In the genomic region with DNA sequence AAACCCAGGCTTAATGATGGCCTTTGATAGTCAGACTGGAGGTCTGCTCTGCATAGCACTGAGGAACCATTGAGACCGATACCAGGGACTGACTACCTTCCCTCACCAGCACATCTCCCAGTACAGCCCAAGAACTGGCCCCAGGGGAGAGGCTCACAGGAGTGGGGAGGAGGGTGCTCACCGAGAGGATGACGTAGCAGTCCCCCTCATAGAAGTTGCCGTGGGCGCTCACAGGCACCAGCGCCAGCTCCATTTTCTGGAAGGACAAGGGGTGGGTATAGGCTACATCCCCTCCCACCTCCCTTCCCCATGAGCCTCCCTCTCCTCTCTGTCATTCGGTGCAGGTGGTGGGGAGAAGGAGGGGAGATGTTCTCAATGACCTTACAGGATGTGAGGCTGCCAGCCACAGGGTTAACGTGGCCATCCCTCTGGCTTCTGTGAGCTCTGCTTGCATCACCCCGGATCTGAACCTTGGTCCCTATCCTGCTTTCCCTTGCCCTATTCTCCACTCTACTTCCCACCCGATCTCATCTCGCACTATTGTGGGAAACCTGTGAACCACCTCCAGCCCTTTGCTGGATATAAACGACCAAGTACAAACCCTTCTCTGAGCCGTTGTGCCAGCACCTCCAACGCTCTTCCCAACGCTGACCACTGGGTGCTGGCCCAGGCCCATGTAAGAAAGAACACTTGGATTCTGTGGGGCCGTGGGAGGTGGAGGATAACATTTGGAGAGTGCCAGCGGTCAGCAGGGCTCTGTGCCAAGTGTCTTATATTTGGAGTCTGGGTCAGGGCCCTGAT, we compare ENCODE assay signal across 16 cellular contexts. TPM values are rescaled to one million over a fixed set of nuclear protein-coding genes. Genes with fewer than 3 reads are reported as not detected.
DNase-seq lines count a peak whose midpoint lies in the region; ATAC-seq and TF ChIP-seq lines count a peak whose summit lies in the region.
"Had no signal": no experiment of that assay in that cellular context is flagged by ENCODE, and none has a peak within 500 bp of the region (broad histone marks: within the 10 kb centered on the region; RNA-seq: fewer than 3 reads in every experiment).

No MANE protein-coding gene starts in this region.

- H3K4me2 ChIP-seq in IMR-90 (ENCODE audit: low read depth, low read length) = no peak overlapping the region
- H3K4me2 ChIP-seq: hepatocyte had no signal

- peaks cover 12% of the 10 kb centered on the region for H3K27me3 Mint-ChIP-seq in glutamatergic neuron (ENCODE audit: unreplicated experiment)
- H3K27me3 Mint-ChIP-seq: activated CD4-positive, alpha-beta memory T cell treated with anti-CD3 and anti-CD28 coated beads for 36 hours; activated naive CD8-positive, alpha-beta T cell treated with anti-CD3 and anti-CD28 coated beads, Interleukin-2, amount 50 U/mL, for 24 hours had no signal

- peaks cover 7% of the 10 kb centered on the region for H3K9me3 Mint-ChIP-seq in glutamatergic neuron (ENCODE audit: unreplicated experiment)
- H3K9me3 Mint-ChIP-seq: activated CD4-positive, alpha-beta memory T cell treated with anti-CD3 and anti-CD28 coated beads for 36 hours; activated naive CD8-positive, alpha-beta T cell treated with anti-CD3 and anti-CD28 coated beads, Interleukin-2, amount 50 U/mL, for 24 hours had no signal

- H3K27ac Mint-ChIP-seq in glutamatergic neuron (ENCODE audit: unreplicated experiment) = no peak overlapping the region
- H3K27ac Mint-ChIP-seq: activated CD4-positive, alpha-beta memory T cell treated with anti-CD3 and anti-CD28 coated beads for 36 hours; activated naive CD8-positive, alpha-beta T cell treated with anti-CD3 and anti-CD28 coated beads, Interleukin-2, amount 50 U/mL, for 24 hours had no signal

- CTCF ChIA-PET in IMR-90 (lab: Yijun Ruan, JAX) = no interaction called here

- H3K9ac ChIP-seq in IMR-90 (ENCODE audit: low read depth, low read length) = no peak overlapping the region

- H2BK20ac ChIP-seq in IMR-90 (ENCODE audit: low read depth, low read length) = no peak overlapping the region

- H3K4me3 ChIP-seq in IMR-90 (ENCODE audit: insufficient read depth, low read depth, low read length) = no peak overlapping the region
- H3K4me3 ChIP-seq in fibroblast of pulmonary artery (replicated peaks; ENCODE audit: low read depth, low read length) = no peak overlapping the region
- H3K4me3 ChIP-seq in psoas muscle = no peak overlapping the region
- H3K4me3 ChIP-seq: colonic mucosa, hepatocyte had no signal

- no peak overlapping the region for H4K91ac ChIP-seq in IMR-90 (ENCODE audit: insufficient read depth, low read depth, low read length)

- H3K27me3 ChIP-seq in IMR-90 (ENCODE audit: control insufficient read depth, insufficient read depth, low read length) (no peaks in the 10 kb centered on the region), psoas muscle (ENCODE audit: insufficient read depth in 3 of 3, low read length in 2 of 3) (no peaks in the 10 kb centered on the region)
- H3K27me3 ChIP-seq: colonic mucosa, hepatocyte had no signal

- DNase-seq in IMR-90 = no peak
- peak; percentile 25 for DNase-seq in astrocyte of the hippocampus (ENCODE audit: low read depth, low spot score)
- DNase-seq in fibroblast of pulmonary artery (ENCODE audit: low read depth) = peak; percentile 70
- DNase-seq in psoas muscle = peak; percentile 47 to 64
- DNase-seq in glutamatergic neuron = no peak
- no peak for DNase-seq in activated effector memory CD4-positive, alpha-beta T cell treated with anti-CD3 and anti-CD28 coated beads, Interleukin-2, amount 50 U/mL, for 16 hours
- DNase-seq: activated CD4-positive, alpha-beta memory T cell treated with anti-CD3 and anti-CD28 coated beads for 36 hours; activated naive CD8-positive, alpha-beta T cell treated with anti-CD3 and anti-CD28 coated beads, Interleukin-2, amount 50 U/mL, for 24 hours; activated T-cell treated with anti-CD3 and anti-CD28 coated beads, Interleukin-2, amount 50 U/mL, for 48 hours; colonic mucosa; Karpas-422; NCI-H510A had no signal

- H3K4me1 ChIP-seq in IMR-90 (ENCODE audit: control insufficient read depth, insufficient read depth, low read length) (peaks cover 3% of the 10 kb centered on the region; the same call in 1 of the 2 replicates), psoas muscle (peaks cover 24% of the 10 kb centered on the region)

- no peak overlapping the region for H2AK5ac ChIP-seq in IMR-90 (ENCODE audit: low read depth, low read length)

- H2BK120ac ChIP-seq in IMR-90 (ENCODE audit: low read depth, low read length) = no peak overlapping the region

- no peak overlapping the region for H2AFZ ChIP-seq in IMR-90 (replicated peaks; ENCODE audit: low read length, poor library complexity)
- H2AFZ ChIP-seq: hepatocyte had no signal

- no peak overlapping the region for H4K5ac ChIP-seq in IMR-90 (ENCODE audit: low read depth, low read length)

- no TSS peak for BruUV-seq in IMR-90 (replicated peaks; lab: Mats Ljungman, UMichigan)

- H2BK15ac ChIP-seq in IMR-90 (ENCODE audit: low read depth, low read length) = no peak overlapping the region

- peaks cover 24% of the 10 kb centered on the region for H3K4me1 Mint-ChIP-seq in glutamatergic neuron (ENCODE audit: low read depth, unreplicated experiment)
- H3K4me1 Mint-ChIP-seq: activated naive CD8-positive, alpha-beta T cell treated with anti-CD3 and anti-CD28 coated beads, Interleukin-2, amount 50 U/mL, for 24 hours had no signal

- no peak overlapping the region for H3K27ac ChIP-seq in IMR-90 (ENCODE audit: insufficient read depth, low read length)
- H3K27ac ChIP-seq in psoas muscle = no peak overlapping the region
- H3K27ac ChIP-seq: colonic mucosa, epithelial cell of prostate, hepatocyte had no signal

- H2AK9ac ChIP-seq in IMR-90 (replicated peaks; ENCODE audit: low read depth, low read length, poor library complexity) = peak overlapping the region; percentile 3

- H4K20me1 ChIP-seq in IMR-90 (ENCODE audit: insufficient read depth, low read length) = no peaks in the 10 kb centered on the region; the same call in 1 of the 2 replicates

- H3K4ac ChIP-seq in IMR-90 (ENCODE audit: low read depth, low read length) = no peak overlapping the region

- intact Hi-C loops in IMR-90 (cut with micrococcal nuclease) (no loop called here), psoas muscle (cut with DNase I) (no loop called here)

- no peaks in the 10 kb centered on the region for H3K36me3 Mint-ChIP-seq in glutamatergic neuron (ENCODE audit: unreplicated experiment)

- H3K36me3 ChIP-seq in IMR-90 (ENCODE audit: control insufficient read depth, insufficient read depth, low read length) (peaks cover 37% of the 10 kb centered on the region), psoas muscle (ENCODE audit: insufficient read depth in 1 of 2, low read depth in 1 of 2) (peaks cover 0 to 58% of the 10 kb centered on the region in 2 donors)
- H3K36me3 ChIP-seq: colonic mucosa had no signal

- no peak for TF ChIP-seq POLR2A in IMR-90 (IDR thresholded peaks at IDR 0.05; ENCODE audit: low read depth, low read length)

- no peak; the same call in 1 of the 2 replicates for ATAC-seq in IMR-90 (ENCODE audit: low read depth)
- ATAC-seq in psoas muscle = peak; percentile 31 to 67 (median 58)
- no peak for ATAC-seq in HG02981 (IDR thresholded peaks at IDR 0.05; ENCODE audit: unreplicated experiment)
- ATAC-seq in GM18867 (IDR thresholded peaks at IDR 0.05; ENCODE audit: unreplicated experiment) = no peak
- ATAC-seq: activated naive CD8-positive, alpha-beta T cell treated with anti-CD3 and anti-CD28 coated beads, Interleukin-2, amount 50 U/mL, for 24 hours had no signal

- no peak overlapping the region for H3K18ac ChIP-seq in IMR-90 (ENCODE audit: low read depth, low read length)

- no peak overlapping the region for H3K23ac ChIP-seq in IMR-90 (ENCODE audit: low read depth, low read length)

- 90% methylated on average over 4 of the region's 17 CpGs; no CpG with 5 or more reads in 1 of the 2 experiments for WGBS in IMR-90 (ENCODE audit: extremely low coverage in 2 of 2, insufficient read length in 1 of 2), 2 experiments
- WGBS in psoas muscle, 3 donors = 46 to 62% (median 47%) methylated on average over 16 to 17 of the region's 17 CpGs

- dilution Hi-C loops in IMR-90 (cut with HindIII; ENCODE audit: low sequenced_read_pairs, unreplicated experiment) = no loop called here

- H3K56ac ChIP-seq in IMR-90 (ENCODE audit: extremely low read depth, insufficient read depth, low read length) = no peak overlapping the region

- H3K79me1 ChIP-seq in IMR-90 (ENCODE audit: low read depth in 1 of 2, low read length in 2 of 2) = peaks cover 0 to 6% of the 10 kb centered on the region in 2 experiments; a peak in 1 of 4 replicates

- no peak for TF ChIP-seq RAD21 in IMR-90 (IDR thresholded peaks at IDR 0.05; ENCODE audit: low read length)

- no peak for TF ChIP-seq CTCF in IMR-90 (conservative IDR thresholded peaks at IDR 0.05; ENCODE audit: low read depth, low read length)
- TF ChIP-seq CTCF in fibroblast of pulmonary artery (IDR thresholded peaks at IDR 0.05; ENCODE audit: low read length, missing control alignments) = peak; percentile 28
- TF ChIP-seq CTCF in psoas muscle (IDR thresholded peaks at IDR 0.05) = no peak
- TF ChIP-seq CTCF in glutamatergic neuron (IDR thresholded peaks at IDR 0.05; ENCODE audit: partially characterized antibody, unreplicated experiment) = no peak

- H3K14ac ChIP-seq in IMR-90 (replicated peaks; ENCODE audit: low read depth, low read length) = no peak overlapping the region

- H2BK5ac ChIP-seq in IMR-90 (ENCODE audit: low read depth, low read length, poor library complexity, severe bottlenecking) = no peak overlapping the region

- no peak overlapping the region for H4K8ac ChIP-seq in IMR-90 (ENCODE audit: low read depth in 2 of 2, low read length in 2 of 2)

- H3K9me1 ChIP-seq in IMR-90 (ENCODE audit: insufficient read depth, low read length) = peaks cover 17% of the 10 kb centered on the region

- in situ Hi-C loops in IMR-90 (cut with MboI; ENCODE audit: low sequenced_read_pairs) = no loop called here

- POLR2A ChIA-PET in IMR-90 (lab: Charles Lee; ENCODE audit: unreplicated experiment) = interaction anchor here (0.5 kb wide), 1 partner anchor 8 kb away, joined by 3 read pairs; no protein-coding TSS in a partner anchor

- H3K4me3 Mint-ChIP-seq in glutamatergic neuron (ENCODE audit: unreplicated experiment) = no peak overlapping the region
- H3K4me3 Mint-ChIP-seq: activated CD4-positive, alpha-beta memory T cell treated with anti-CD3 and anti-CD28 coated beads for 36 hours; activated naive CD8-positive, alpha-beta T cell treated with anti-CD3 and anti-CD28 coated beads, Interleukin-2, amount 50 U/mL, for 24 hours had no signal

- H3K9me3 ChIP-seq in IMR-90 (ENCODE audit: control insufficient read depth, insufficient read depth, low read length) (no peaks in the 10 kb centered on the region), psoas muscle (no peaks in the 10 kb centered on the region)
- H3K9me3 ChIP-seq: colonic mucosa had no signal

RNA-seq across cellular contexts. Expression of a gene that starts 4.4 kb away (rescaled TPM):
- total RNA-seq in IMR-90 (2012; rRNA removed) = 1.1 and 1.3 TPM in 2 replicates
- 2.1 and 2.5 TPM in 2 replicates for polyA plus RNA-seq in IMR-90 (2012; rRNA removed)
- polyA plus RNA-seq in IMR-90 (2012; cell fraction: cytosol; rRNA removed) = 0.37 and 0.42 TPM in 2 replicates
- 8.3 and 25.0 TPM in 2 replicates for polyA plus RNA-seq in IMR-90 (2012; cell fraction: nucleus; rRNA removed; ENCODE audit: low replicate concordance)
- total RNA-seq in psoas muscle = 1 to 10 TPM; 1.9 to 7.5 (median 4.7) TPM
- polyA plus RNA-seq in psoas muscle = 1 to 10 TPM in 2 of 3 donors, under 1 TPM in 1; 0.94 to 4.6 (median 1.8) TPM
- 4.8 TPM for total RNA-seq in glutamatergic neuron (ENCODE audit: unreplicated experiment)

RNA-seq across cellular contexts. Expression of a gene that starts 31.6 kb away (rescaled TPM):
- 10.8 and 11.5 TPM in 2 replicates for total RNA-seq in IMR-90 (2012; rRNA removed)
- polyA plus RNA-seq in IMR-90 (2012; rRNA removed) = 14.0 and 16.3 TPM in 2 replicates
- polyA plus RNA-seq in IMR-90 (2012; cell fraction: cytosol; rRNA removed) = 14.2 and 27.2 TPM in 2 replicates
- 9.2 and 13.7 TPM in 2 replicates for polyA plus RNA-seq in IMR-90 (2012; cell fraction: nucleus; rRNA removed; ENCODE audit: low replicate concordance)
- 10 to 100 TPM; 31.5 to 52.8 (median 50.2) TPM for total RNA-seq in psoas muscle
- 10 to 100 TPM; 39.5 to 74.3 (median 59.2) TPM for polyA plus RNA-seq in psoas muscle
- total RNA-seq in glutamatergic neuron (ENCODE audit: unreplicated experiment) = 35.7 TPM

RNA-seq across cellular contexts. Expression of a gene that starts 32.4 kb away (rescaled TPM):
- 79.4 and 114 TPM in 2 replicates for total RNA-seq in IMR-90 (2012; rRNA removed)
- 150 and 156 TPM in 2 replicates for polyA plus RNA-seq in IMR-90 (2012; rRNA removed)
- 134 and 187 TPM in 2 replicates for polyA plus RNA-seq in IMR-90 (2012; cell fraction: cytosol; rRNA removed)
- 152 and 213 TPM in 2 replicates for polyA plus RNA-seq in IMR-90 (2012; cell fraction: nucleus; rRNA removed; ENCODE audit: low replicate concordance)
- total RNA-seq in psoas muscle = 10 to 100 TPM; 71.3 to 91.8 (median 80.0) TPM
- 10 to 100 TPM; 13.9 to 64.7 (median 44.5) TPM for polyA plus RNA-seq in psoas muscle
- total RNA-seq in glutamatergic neuron (ENCODE audit: unreplicated experiment) = 127 TPM

RNA-seq across cellular contexts. Expression of a gene that starts 41.8 kb away (rescaled TPM):
- 3.2 and 3.6 TPM in 2 replicates for total RNA-seq in IMR-90 (2012; rRNA removed)
- 7.6 and 8.1 TPM in 2 replicates for polyA plus RNA-seq in IMR-90 (2012; rRNA removed)
- 4.2 and 6.9 TPM in 2 replicates for polyA plus RNA-seq in IMR-90 (2012; cell fraction: cytosol; rRNA removed)
- polyA plus RNA-seq in IMR-90 (2012; cell fraction: nucleus; rRNA removed; ENCODE audit: low replicate concordance) = 6.0 and 8.9 TPM in 2 replicates
- 1 to 10 TPM in 3 of 4 donors, under 1 TPM in 1; 0.89 to 1.9 (median 1.4) TPM for total RNA-seq in psoas muscle
- 1 to 10 TPM in 1 of 3 donors, under 1 TPM in 2; 0.62 to 2.0 (median 0.66) TPM for polyA plus RNA-seq in psoas muscle
- 3.3 TPM for total RNA-seq in glutamatergic neuron (ENCODE audit: unreplicated experiment)

RNA-seq across cellular contexts. Expression of a gene that starts 42.3 kb away (rescaled TPM):
- total RNA-seq in IMR-90 (2012; rRNA removed) (10.8 and 12.4 TPM in 2 replicates), psoas muscle (10 to 100 TPM; 24.3 to 56.5 (median 30.4) TPM), glutamatergic neuron (ENCODE audit: unreplicated experiment) (9.1 TPM)
- polyA plus RNA-seq in IMR-90 (2012; rRNA removed) (27.5 and 31.4 TPM in 2 replicates), psoas muscle (10 to 100 TPM; 18.8 to 80.9 (median 19.0) TPM)
- polyA plus RNA-seq in IMR-90 (2012; cell fraction: cytosol; rRNA removed) = 10.0 and 20.0 TPM in 2 replicates
- 31.9 and 38.5 TPM in 2 replicates for polyA plus RNA-seq in IMR-90 (2012; cell fraction: nucleus; rRNA removed; ENCODE audit: low replicate concordance)

Comparison
In these comparisons a context has a peak if more than half of its experiments do, and no peak if none do; other contexts are left out.
1. ATAC-seq: peak in psoas muscle (4 of 4); none in IMR-90 (single experiment), HG02981 (single experiment) and GM18867 (single experiment).
2. DNase-seq: peak in astrocyte of the hippocampus (single experiment), fibroblast of pulmonary artery (single experiment) and psoas muscle (2 of 2); none in IMR-90 (single experiment), glutamatergic neuron (single experiment) and activated effector memory CD4-positive, alpha-beta T cell treated with anti-CD3 and anti-CD28 coated beads, Interleukin-2, amount 50 U/mL, for 16 hours (single experiment).